Comparison of ENCODE assay signal across 18 cellular contexts in genomic region chr11:121295246-121296007, GRCh38. TPM values are rescaled to one million over a fixed set of nuclear protein-coding genes. Genes with fewer than 3 reads are reported as not detected.
DNase-seq lines count a peak whose midpoint lies in the region; ATAC-seq, FAIRE-seq and TF ChIP-seq lines count a peak whose summit lies in the region.
"Had no signal": no experiment of that assay in that cellular context is flagged by ENCODE, and none has a peak within 500 bp of the region (broad histone marks: within the 10 kb centered on the region; RNA-seq: fewer than 3 reads in every experiment).

No MANE protein-coding gene starts in this region.

- H3K36me3 ChIP-seq in HUES6 (ENCODE audit: control insufficient read depth, insufficient read depth, low read length) (no peaks in the 10 kb centered on the region; the same call in 1 of the 2 replicates), endodermal cell (ENCODE audit: control insufficient read depth, insufficient read depth, low read length) (peaks cover 25% of the 10 kb centered on the region)

- H3K4me1 ChIP-seq in HUES6 (ENCODE audit: control insufficient read depth, insufficient read depth, low read length) (peaks cover 57% of the 10 kb centered on the region), endodermal cell (ENCODE audit: control insufficient read depth, insufficient read depth, low read length) (peaks cover 11% of the 10 kb centered on the region)

- H3K27me3 ChIP-seq in HUES6 (ENCODE audit: control insufficient read depth, insufficient read depth, low read length) (no peaks in the 10 kb centered on the region), endodermal cell (ENCODE audit: control insufficient read depth, insufficient read depth, low read length, poor library complexity, severe bottlenecking) (no peaks in the 10 kb centered on the region)
- H3K27me3 ChIP-seq: spleen had no signal

- ATAC-seq in activated T-helper 17 cell treated with anti-CD3 and anti-CD28 coated beads, Interleukin-2, amount 50 U/mL, for 72 hours (replicated peaks) = no peak
- ATAC-seq: K562; stimulated activated effector memory CD8-positive, alpha-beta T cell treated with anti-CD3 and anti-CD28 coated beads, Interleukin-12 subunit alpha, Interleukin-12 subunit beta, amount 100 ng/mL, for 72 hours had no signal

- no peak for TF ChIP-seq CTCF in endodermal cell (conservative IDR thresholded peaks at IDR 0.05)
- no peak for TF ChIP-seq CTCF in nephron (IDR thresholded peaks at IDR 0.05; ENCODE audit: unreplicated experiment in 3 of 3)

- H3K36me3 Mint-ChIP-seq in endodermal cell (ENCODE audit: low read depth) = peaks cover 7% of the 10 kb centered on the region
- H3K36me3 Mint-ChIP-seq in nephron (ENCODE audit: low read depth) = peaks cover 18% of the 10 kb centered on the region
- peaks cover 22% of the 10 kb centered on the region for H3K36me3 Mint-ChIP-seq in activated T-helper 17 cell treated with anti-CD3 and anti-CD28 coated beads, Interleukin-2, amount 50 U/mL, for 72 hours (ENCODE audit: low read depth)

- H3K9me3 Mint-ChIP-seq in endodermal cell (peaks cover 3% of the 10 kb centered on the region), nephron (no peaks in the 10 kb centered on the region)
- H3K9me3 Mint-ChIP-seq in activated T-helper 17 cell treated with anti-CD3 and anti-CD28 coated beads, Interleukin-2, amount 50 U/mL, for 72 hours = no peaks in the 10 kb centered on the region
- H3K9me3 Mint-ChIP-seq: stimulated activated effector memory CD8-positive, alpha-beta T cell treated with anti-CD3 and anti-CD28 coated beads, Interleukin-12 subunit alpha, Interleukin-12 subunit beta, amount 100 ng/mL, for 72 hours had no signal

- no peak for FAIRE-seq in GM19239 (lab: Jason Lieb, UNC)
- FAIRE-seq: astrocyte, K562 had no signal

- H3K4me3 Mint-ChIP-seq in endodermal cell (peak overlapping the region; percentile 83), nephron (peak overlapping the region; percentile 2 to 93 (median 65))
- H3K4me3 Mint-ChIP-seq in activated T-helper 17 cell treated with anti-CD3 and anti-CD28 coated beads, Interleukin-2, amount 50 U/mL, for 72 hours = no peak overlapping the region
- H3K4me3 Mint-ChIP-seq: stimulated activated effector memory CD8-positive, alpha-beta T cell treated with anti-CD3 and anti-CD28 coated beads, Interleukin-12 subunit alpha, Interleukin-12 subunit beta, amount 100 ng/mL, for 72 hours had no signal

- WGBS in endodermal cell (ENCODE audit: insufficient coverage in 1 of 2, insufficient read length in 1 of 2), 2 experiments = 73 to 83% methylated on average over 6 to 7 of the region's 7 CpGs

- H3K27me3 Mint-ChIP-seq in endodermal cell (ENCODE audit: insufficient read depth) (no peaks in the 10 kb centered on the region), nephron (ENCODE audit: low read depth) (no peaks in the 10 kb centered on the region)
- no peaks in the 10 kb centered on the region for H3K27me3 Mint-ChIP-seq in activated T-helper 17 cell treated with anti-CD3 and anti-CD28 coated beads, Interleukin-2, amount 50 U/mL, for 72 hours

- H3K9ac ChIP-seq in HUES6 (ENCODE audit: low read length) (peak overlapping the region; percentile 25), endodermal cell (ENCODE audit: extremely low read depth, low read length, poor library complexity, severe bottlenecking) (no peak overlapping the region)
- H3K9ac ChIP-seq: parathyroid adenoma had no signal

- H3K4me1 Mint-ChIP-seq in endodermal cell (peaks cover 39% of the 10 kb centered on the region), nephron (peaks cover 41% of the 10 kb centered on the region)
- H3K4me1 Mint-ChIP-seq in activated T-helper 17 cell treated with anti-CD3 and anti-CD28 coated beads, Interleukin-2, amount 50 U/mL, for 72 hours = peaks cover 34% of the 10 kb centered on the region

- DNase-seq in COR-L47 (lab: John Stamatoyannopoulos, UW) (peak; percentile 7), endodermal cell (no peak), SW480 (ENCODE audit: low spot score) (no peak), retina (no peak), GM19239 (ENCODE audit: insufficient read length, low spot score) (no peak)
- DNase-seq: GF-D8, NCI-H1092, NCI-H2171 treated with DMSO at 0.1 percent for 48 hours, SHP77, spleen, T-helper 2 cell had no signal

- H3K27ac ChIP-seq in HUES6 (ENCODE audit: low read depth, low read length) (peak overlapping the region; percentile 10; the same call in 1 of the 2 replicates), endodermal cell (ENCODE audit: low read depth, low read length) (no peak overlapping the region)
- H3K27ac ChIP-seq: parathyroid adenoma, spleen had no signal

- H3K4me3 ChIP-seq in HUES6 (ENCODE audit: low read depth, low read length) (peak overlapping the region; percentile 97; the same call in 1 of the 2 replicates), endodermal cell (ENCODE audit: low read length) (peak overlapping the region; percentile 93)
- H3K4me3 ChIP-seq: K562, spleen had no signal

- peak overlapping the region; percentile 39 for H3K27ac Mint-ChIP-seq in endodermal cell
- H3K27ac Mint-ChIP-seq in nephron = no peak overlapping the region
- no peak overlapping the region for H3K27ac Mint-ChIP-seq in activated T-helper 17 cell treated with anti-CD3 and anti-CD28 coated beads, Interleukin-2, amount 50 U/mL, for 72 hours

- H3K9me3 ChIP-seq in HUES6 (ENCODE audit: control insufficient read depth, insufficient read depth, low read depth, low read length) (no peaks in the 10 kb centered on the region), endodermal cell (ENCODE audit: control insufficient read depth, low read length) (peaks cover 10% of the 10 kb centered on the region)
- H3K9me3 ChIP-seq: spleen had no signal

RNA-seq across cellular contexts. Expression of gene SC5D, which starts 2.9 kb away (rescaled TPM):
- 10 to 100 TPM; 66.0 to 70.9 TPM for total RNA-seq in endodermal cell
- polyA plus RNA-seq in endodermal cell (2013, experiment 1 of 2) = 183 TPM
- 180 TPM for polyA plus RNA-seq in endodermal cell (2013, experiment 2 of 2)
- total RNA-seq in activated T-helper 17 cell treated with anti-CD3 and anti-CD28 coated beads, Interleukin-2, amount 50 U/mL, for 72 hours = 10 to 100 TPM; 20.1 to 22.4 TPM
